Comparison of ENCODE assay signal across 18 cellular contexts in genomic region chr5:83387041-83387440, GRCh38.
DNase-seq lines count a peak whose midpoint lies in the region; ATAC-seq, FAIRE-seq and TF ChIP-seq lines count a peak whose summit lies in the region.
"Had no signal": no experiment of that assay in that cellular context is flagged by ENCODE, and none has a peak within 500 bp of the region (broad histone marks: within the 10 kb centered on the region; RNA-seq: fewer than 3 reads in every experiment).

No MANE protein-coding gene starts in this region.

- H3K79me2 ChIP-seq in HepG2 (ENCODE audit: insufficient read depth, low read length) (no peaks in the 10 kb centered on the region), smooth muscle cell (ENCODE audit: low read depth) (no peaks in the 10 kb centered on the region)

- dilution Hi-C loops in IMR-90 (cut with HindIII; ENCODE audit: low sequenced_read_pairs, unreplicated experiment) = no loop called here

- TF ChIP-seq EP300 in HepG2 (IDR thresholded peaks at IDR 0.05; ENCODE audit: low read depth in 2 of 2, low read length in 2 of 2) = no peak
- TF ChIP-seq EP300 in HepG2 (CRISPR knock-in tag; IDR thresholded peaks at IDR 0.05; ENCODE audit: borderline replicate concordance) = no peak

- 0% methylated on average over 2 of the region's 2 CpGs for WGBS in HepG2 (ENCODE audit: low lambda C conversion rate)
- WGBS in right lobe of liver (ENCODE audit: insufficient coverage, low coverage, low lambda C conversion rate, missing lambda C conversion rate) = 47% methylated on average over 1 of the region's 2 CpGs
- WGBS in IMR-90 (ENCODE audit: extremely low coverage in 2 of 2, insufficient read length in 1 of 2), 2 experiments = no CpG with 5 or more reads among the region's 2 CpGs
- 20% methylated on average over 2 of the region's 2 CpGs for WGBS in smooth muscle cell (ENCODE audit: low lambda C conversion rate)

- no peak overlapping the region for H3K14ac ChIP-seq in IMR-90 (replicated peaks; ENCODE audit: low read depth, low read length)

- CTCF ChIA-PET in HepG2 (lab: Yijun Ruan, JAX; ENCODE audit: low intra/inter-chr PET ratio, low total read pairs) (no interaction called here), IMR-90 (lab: Yijun Ruan, JAX) (no interaction called here)

- peak overlapping the region; percentile 92 for H3K18ac ChIP-seq in IMR-90 (ENCODE audit: low read depth, low read length)

- no peak overlapping the region for H3K4me3 ChIP-seq in HepG2 (replicated peaks in 1 of 3; ENCODE audit: insufficient read depth in 1 of 3, low read depth in 2 of 3, low read length in 3 of 3)
- H3K4me3 ChIP-seq in right lobe of liver = no peak overlapping the region
- H3K4me3 ChIP-seq in IMR-90 (ENCODE audit: insufficient read depth, low read depth, low read length) = no peak overlapping the region
- H3K4me3 ChIP-seq in fibroblast of mammary gland (ENCODE audit: control insufficient read depth, low read depth, low read length) = no peak overlapping the region
- H3K4me3 ChIP-seq in smooth muscle cell = no peak overlapping the region
- H3K4me3 ChIP-seq: SJSA1 had no signal

- TF ChIP-seq CTCF in HepG2 (CRISPR knock-in tag; IDR thresholded peaks at IDR 0.05) (no peak), right lobe of liver (IDR thresholded peaks at IDR 0.05) (no peak), IMR-90 (conservative IDR thresholded peaks at IDR 0.05; ENCODE audit: low read depth, low read length) (no peak), fibroblast of mammary gland (conservative IDR thresholded peaks at IDR 0.05; ENCODE audit: control insufficient read depth, insufficient read depth, low read depth, low read length) (no peak), smooth muscle cell (IDR thresholded peaks at IDR 0.05; ENCODE audit: borderline replicate concordance, insufficient read depth, poor library complexity, severe bottlenecking) (no peak), omental fat pad (IDR thresholded peaks at IDR 0.05) (no peak)

- H3K36me3 ChIP-seq in HepG2 (replicated peaks in 1 of 2; ENCODE audit: control insufficient read depth in 1 of 2, insufficient read depth in 2 of 2, low read length in 2 of 2) = no peaks in the 10 kb centered on the region
- H3K36me3 ChIP-seq in right lobe of liver = no peaks in the 10 kb centered on the region
- no peaks in the 10 kb centered on the region for H3K36me3 ChIP-seq in IMR-90 (ENCODE audit: control insufficient read depth, insufficient read depth, low read length)
- no peaks in the 10 kb centered on the region for H3K36me3 ChIP-seq in smooth muscle cell (ENCODE audit: low read depth)
- H3K36me3 ChIP-seq: SJSA1 had no signal

- H2AFZ ChIP-seq in HepG2 (ENCODE audit: low read length) (no peak overlapping the region), IMR-90 (replicated peaks; ENCODE audit: low read length, poor library complexity) (no peak overlapping the region), smooth muscle cell (ENCODE audit: low read depth) (peak overlapping the region; percentile 77)

- H3K9me1 ChIP-seq in IMR-90 (ENCODE audit: insufficient read depth, low read length) = no peaks in the 10 kb centered on the region

- no peak overlapping the region for H2BK120ac ChIP-seq in IMR-90 (ENCODE audit: low read depth, low read length)

- TF ChIP-seq POLR2A in HepG2 (IDR thresholded peaks at IDR 0.05; ENCODE audit: insufficient read depth in 1 of 2, low read depth in 2 of 2, low read length in 2 of 2) (no peak), right lobe of liver (IDR thresholded peaks at IDR 0.05) (no peak), IMR-90 (IDR thresholded peaks at IDR 0.05; ENCODE audit: low read depth, low read length) (no peak), erythroblast (IDR thresholded peaks at IDR 0.05; ENCODE audit: low read length) (no peak)

- peaks cover 4% of the 10 kb centered on the region for H3F3A ChIP-seq in smooth muscle cell (ENCODE audit: low read depth)

- intact Hi-C loops in HepG2 (cut with micrococcal nuclease; ENCODE audit: unreplicated experiment) (no loop called here), right lobe of liver (cut with DNase I) (no loop called here), IMR-90 (cut with micrococcal nuclease) (no loop called here)

- no peak overlapping the region for H3K56ac ChIP-seq in IMR-90 (ENCODE audit: extremely low read depth, insufficient read depth, low read length)

- H3K23ac ChIP-seq in IMR-90 (ENCODE audit: low read depth, low read length) = no peak overlapping the region

- H3K4ac ChIP-seq in IMR-90 (ENCODE audit: low read depth, low read length) = no peak overlapping the region

- 0 out of 2 replicates have a peak overlapping the region, but pooled peaks have one; percentile 21 for H4K91ac ChIP-seq in IMR-90 (ENCODE audit: insufficient read depth, low read depth, low read length)

- no peak for ATAC-seq in HepG2
- no peak for ATAC-seq in right lobe of liver
- no peak for ATAC-seq in IMR-90 (ENCODE audit: low read depth)
- ATAC-seq in left lobe of liver = no peak
- ATAC-seq in omental fat pad (ENCODE audit: low FRiP score) = no peak

- no peak for FAIRE-seq in HepG2 (lab: Jason Lieb, UNC)
- FAIRE-seq: A204.1, GM12892 had no signal

- in situ Hi-C loops in HepG2 (cut with HindIII; ENCODE audit: extremely low pct_ligation_motif_present, low pct_unique_long_range_greater_than_20kb) (no loop called here), IMR-90 (cut with MboI; ENCODE audit: low sequenced_read_pairs) (no loop called here)

- TF ChIP-seq RAD21 in HepG2 (CRISPR knock-in tag; IDR thresholded peaks at IDR 0.05) (no peak), IMR-90 (IDR thresholded peaks at IDR 0.05; ENCODE audit: low read length) (no peak)

- H3K9me3 ChIP-seq in HepG2 (ENCODE audit: low read length) (no peaks in the 10 kb centered on the region), right lobe of liver (no peaks in the 10 kb centered on the region), IMR-90 (ENCODE audit: control insufficient read depth, insufficient read depth, low read length) (no peaks in the 10 kb centered on the region), smooth muscle cell (replicated peaks; ENCODE audit: low read depth) (no peaks in the 10 kb centered on the region)
- H3K9me3 ChIP-seq: SJSA1 had no signal

- no peak overlapping the region for H4K8ac ChIP-seq in IMR-90 (ENCODE audit: low read depth in 2 of 2, low read length in 2 of 2)

- peak overlapping the region; percentile 63; the same call in 1 of the 2 replicates for H4K5ac ChIP-seq in IMR-90 (ENCODE audit: low read depth, low read length)

- H4K20me1 ChIP-seq in HepG2 (ENCODE audit: insufficient read depth, low read length) (no peaks in the 10 kb centered on the region), IMR-90 (ENCODE audit: insufficient read depth, low read length) (no peaks in the 10 kb centered on the region), smooth muscle cell (ENCODE audit: low read depth) (no peaks in the 10 kb centered on the region)

- H3K4me2 ChIP-seq in HepG2 (ENCODE audit: low read depth, low read length) (no peak overlapping the region), IMR-90 (ENCODE audit: low read depth, low read length) (no peak overlapping the region), smooth muscle cell (peak overlapping the region; percentile 53)

- DNase-seq in HepG2 (ENCODE audit: low spot score) (no peak), right lobe of liver (no peak), IMR-90 (peak; percentile 11), fibroblast of mammary gland (ENCODE audit: low read depth) (peak; percentile 28), smooth muscle cell (lab: John Stamatoyannopoulos, UW; ENCODE audit: unreplicated experiment) (no peak), left lobe of liver (ENCODE audit: low spot score) (no peak), omental fat pad (ENCODE audit: low spot score) (no peak), erythroblast (lab: John Stamatoyannopoulos, UW) (no peak)
- DNase-seq: CD4-positive, CD25-positive, alpha-beta regulatory T cell; GDM1; H9; NCI-H1092; NCI-H146; NCI-H2081; NCI-H510A treated with DMSO at 0.1 percent for 48 hours had no signal

- no peak overlapping the region for H2BK20ac ChIP-seq in IMR-90 (ENCODE audit: low read depth, low read length)

- H3K4me1 ChIP-seq in HepG2 (ENCODE audit: insufficient read depth, low read length) (no peaks in the 10 kb centered on the region), right lobe of liver (no peaks in the 10 kb centered on the region), IMR-90 (ENCODE audit: control insufficient read depth, insufficient read depth, low read length) (peaks cover 3% of the 10 kb centered on the region), smooth muscle cell (ENCODE audit: low read depth) (peaks cover 13% of the 10 kb centered on the region)
- H3K4me1 ChIP-seq: SJSA1 had no signal

- no peak overlapping the region for H2AK5ac ChIP-seq in IMR-90 (ENCODE audit: low read depth, low read length)

- no peaks in the 10 kb centered on the region for H3K79me1 ChIP-seq in IMR-90 (ENCODE audit: low read depth in 1 of 2, low read length in 2 of 2)

- H3K27ac ChIP-seq in HepG2 (ENCODE audit: extremely low read length, insufficient read depth, low read length) (no peak overlapping the region), right lobe of liver (no peak overlapping the region), IMR-90 (ENCODE audit: insufficient read depth, low read length) (no peak overlapping the region), smooth muscle cell (ENCODE audit: low read depth) (peak overlapping the region; percentile 83)
- H3K27ac ChIP-seq: SJSA1 had no signal

- H2AK9ac ChIP-seq in IMR-90 (replicated peaks; ENCODE audit: low read depth, low read length, poor library complexity) = no peak overlapping the region

- BruUV-seq in HepG2 (replicated peaks; lab: Mats Ljungman, UMichigan) (no TSS peak), IMR-90 (replicated peaks; lab: Mats Ljungman, UMichigan) (no TSS peak)

- H3K9ac ChIP-seq in HepG2 (ENCODE audit: insufficient read depth, low read depth, low read length) (no peak overlapping the region), IMR-90 (ENCODE audit: low read depth, low read length) (no peak overlapping the region), smooth muscle cell (ENCODE audit: low read depth) (peak overlapping the region; percentile 43)

- H3K27me3 ChIP-seq in HepG2 (ENCODE audit: control insufficient read depth in 1 of 2, insufficient read depth in 2 of 2, low read length in 2 of 2) = no peaks in the 10 kb centered on the region; a peak in 1 of 5 replicates
- no peaks in the 10 kb centered on the region for H3K27me3 ChIP-seq in right lobe of liver
- no peaks in the 10 kb centered on the region for H3K27me3 ChIP-seq in IMR-90 (ENCODE audit: control insufficient read depth, insufficient read depth, low read length)
- H3K27me3 ChIP-seq in smooth muscle cell (ENCODE audit: low read depth) = no peaks in the 10 kb centered on the region
- H3K27me3 ChIP-seq: SJSA1 had no signal

- H2BK5ac ChIP-seq in IMR-90 (ENCODE audit: low read depth, low read length, poor library complexity, severe bottlenecking) = no peak overlapping the region

- no peak overlapping the region for H2BK15ac ChIP-seq in IMR-90 (ENCODE audit: low read depth, low read length)

- POLR2A ChIA-PET in HepG2 (lab: Yijun Ruan, JAX) = no interaction called here
- POLR2A ChIA-PET in IMR-90 (lab: Charles Lee; ENCODE audit: unreplicated experiment) = no interaction called here

TF ChIP-seq in IMR-90, 13 proteins besides CTCF, POLR2A, EP300 and RAD21 (continues in another document):
- TF ChIP-seq CEBPB (IDR thresholded peaks at IDR 0.05; ENCODE audit: low read depth, low read length) = 0 out of 2 replicates have a peak, but pooled peaks have one; percentile 27

Comparison
In these comparisons a context has a peak if more than half of its experiments do, and no peak if none do; other contexts are left out.
1. DNase-seq: peak in IMR-90 (single experiment) and fibroblast of mammary gland (single experiment); none in HepG2 (single experiment), right lobe of liver (0 of 3), smooth muscle cell (single experiment), left lobe of liver (single experiment), omental fat pad (single experiment) and erythroblast (0 of 2).